ENCODE assay signal across 10 cellular contexts in the genomic region with DNA sequence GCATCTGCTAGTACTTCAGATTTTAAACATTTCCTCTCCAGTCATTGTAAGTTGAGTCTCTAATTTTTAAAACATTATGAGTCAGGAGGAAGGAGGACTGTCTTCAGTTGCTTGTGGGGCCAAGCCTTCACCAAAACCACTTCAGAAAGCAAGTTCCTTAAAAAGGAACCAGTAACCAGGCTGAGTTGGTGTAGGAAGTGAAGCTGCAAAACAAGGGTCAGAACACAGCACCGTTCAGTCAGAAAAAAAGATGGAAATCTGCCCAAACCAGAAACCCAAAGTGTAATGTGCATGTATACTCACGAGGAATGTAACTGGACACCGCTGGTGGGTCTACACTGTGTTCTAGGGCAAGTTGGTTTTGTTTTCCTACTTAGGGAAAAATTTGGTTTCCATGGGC.
DNase-seq lines count a peak whose midpoint lies in the region; ATAC-seq and TF ChIP-seq lines count a peak whose summit lies in the region.
"Had no signal": no experiment of that assay in that cellular context is flagged by ENCODE, and none has a peak within 500 bp of the region (broad histone marks: within the 10 kb centered on the region; RNA-seq: fewer than 3 reads in every experiment).

No MANE protein-coding gene starts in this region.

- peaks cover 10% of the 10 kb centered on the region for H3K4me1 Mint-ChIP-seq in stimulated activated naive CD8-positive, alpha-beta T cell treated with anti-CD3 and anti-CD28 coated beads, Interleukin-15, amount 100 ng/mL, for 72 hours

- H3K9me3 Mint-ChIP-seq in stimulated activated naive CD8-positive, alpha-beta T cell treated with anti-CD3 and anti-CD28 coated beads, Interleukin-15, amount 100 ng/mL, for 72 hours = no peaks in the 10 kb centered on the region

- H3K4me3 ChIP-seq in foreskin fibroblast (ENCODE audit: low read depth in 1 of 2, low read length in 2 of 2) = no peak overlapping the region

- peaks cover 8% of the 10 kb centered on the region for H3K27me3 Mint-ChIP-seq in stimulated activated naive CD8-positive, alpha-beta T cell treated with anti-CD3 and anti-CD28 coated beads, Interleukin-15, amount 100 ng/mL, for 72 hours

- no peak overlapping the region for H3K27ac Mint-ChIP-seq in stimulated activated naive CD8-positive, alpha-beta T cell treated with anti-CD3 and anti-CD28 coated beads, Interleukin-15, amount 100 ng/mL, for 72 hours

- no peak overlapping the region for H3K4me3 Mint-ChIP-seq in stimulated activated naive CD8-positive, alpha-beta T cell treated with anti-CD3 and anti-CD28 coated beads, Interleukin-15, amount 100 ng/mL, for 72 hours

- DNase-seq in stimulated activated naive CD8-positive, alpha-beta T cell treated with anti-CD3 and anti-CD28 coated beads, Interleukin-15, amount 100 ng/mL, for 72 hours = no peak
- no peak for DNase-seq in stimulated activated naive CD8-positive, alpha-beta T cell treated with anti-CD3 and anti-CD28 coated beads, Interleukin-15, Interleukin-2, amounts not matched to agents 100 U/mL and 50 U/mL, for 24 hours
- DNase-seq in SKM-1 (lab: John Stamatoyannopoulos, UW; ENCODE audit: unreplicated experiment) (peak; percentile 54), foreskin fibroblast (peak; percentile 87 to 88), RPMI8226 (no peak), NCI-H1092 treated with DMSO at 0.1 percent for 48 hours (lab: John Stamatoyannopoulos, UW) (no peak), COLO829 (ENCODE audit: low spot score) (no peak)
- DNase-seq: NCI-H187 treated with DMSO at 0.1 percent for 48 hours had no signal

- ATAC-seq in stimulated activated naive CD8-positive, alpha-beta T cell treated with anti-CD3 and anti-CD28 coated beads, Interleukin-15, amount 100 ng/mL, for 72 hours = peak; percentile 23
- no peak for ATAC-seq in stimulated activated naive CD8-positive, alpha-beta T cell treated with anti-CD3 and anti-CD28 coated beads, Interleukin-15, Interleukin-2, amounts not matched to agents 100 U/mL and 50 U/mL, for 24 hours
- no peak for ATAC-seq in GM19328 (IDR thresholded peaks at IDR 0.05; ENCODE audit: unreplicated experiment)
- ATAC-seq: HCT116 had no signal

- TF ChIP-seq CTCF in foreskin fibroblast (IDR thresholded peaks at IDR 0.05; ENCODE audit: low read depth, low read length) = no peak

Comparison
In these comparisons a context has a peak if more than half of its experiments do, and no peak if none do; other contexts are left out.
1. DNase-seq: peak in SKM-1 (single experiment) and foreskin fibroblast (2 of 2); none in stimulated activated naive CD8-positive, alpha-beta T cell treated with anti-CD3 and anti-CD28 coated beads, Interleukin-15, amount 100 ng/mL, for 72 hours (0 of 2), stimulated activated naive CD8-positive, alpha-beta T cell treated with anti-CD3 and anti-CD28 coated beads, Interleukin-15, Interleukin-2, amounts not matched to agents 100 U/mL and 50 U/mL, for 24 hours (single experiment), RPMI8226 (single experiment), NCI-H1092 treated with DMSO at 0.1 percent for 48 hours (single experiment) and COLO829 (single experiment).